ENCODE assay signal across 1 cellular context in the genomic region with DNA sequence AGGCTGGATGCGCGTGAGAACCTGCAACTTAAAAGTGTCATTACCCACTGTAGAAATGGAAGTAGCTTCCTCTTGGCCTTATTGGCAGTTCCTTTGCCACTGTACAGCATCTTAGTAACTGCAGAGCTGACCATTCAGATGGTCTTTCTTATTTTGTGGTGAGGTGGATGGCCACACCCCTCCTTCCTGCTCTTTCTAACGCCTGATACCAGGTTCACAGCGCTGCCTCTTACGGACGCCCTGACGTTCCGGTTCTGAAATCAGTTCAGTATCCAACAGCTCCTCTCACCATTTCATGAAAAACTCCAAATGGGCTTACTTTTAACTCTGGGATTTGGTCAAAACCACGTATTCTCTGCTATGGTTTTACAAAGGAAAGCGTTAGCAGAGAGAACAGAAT.
TF ChIP-seq lines count a peak whose summit lies in the region.

No MANE protein-coding gene starts in this region.

TF ChIP-seq in endothelial cell of umbilical vein, 7 proteins besides CTCF, POLR2A, EP300 and RAD21 (continued from another document):
- no peak for TF ChIP-seq MAX (IDR thresholded peaks at IDR 0.05; ENCODE audit: insufficient read depth, insufficient read length)
